Comparison of ENCODE assay signal across 23 cellular contexts in the genomic region with DNA sequence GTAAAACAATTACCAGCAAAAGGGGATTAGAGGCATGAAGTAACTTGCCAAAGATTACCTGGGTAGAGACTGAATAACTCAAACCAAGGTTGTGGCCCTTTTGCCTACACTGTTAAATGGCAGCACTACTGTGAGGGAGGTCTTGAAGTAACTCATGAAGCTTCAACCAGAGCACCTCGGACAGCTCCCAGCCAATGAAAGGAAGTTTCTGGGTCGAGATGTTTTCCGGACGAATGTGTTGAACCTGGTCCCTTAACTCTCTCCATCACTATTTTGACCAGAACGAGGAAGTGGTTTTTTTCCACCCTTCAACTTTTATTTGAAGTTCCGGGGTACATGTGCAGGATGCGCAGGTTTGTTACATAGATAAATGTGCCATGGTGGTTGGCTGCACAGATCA.
A peak's percentile ranks its signal among the peaks of the same experiment; 100 is the strongest.
DNase-seq lines count a peak whose midpoint lies in the region; ATAC-seq, FAIRE-seq and TF ChIP-seq lines count a peak whose summit lies in the region.
"Had no signal": no experiment of that assay in that cellular context is flagged by ENCODE, and none has a peak within 500 bp of the region (broad histone marks: within the 10 kb centered on the region; RNA-seq: fewer than 3 reads in every experiment).

No MANE protein-coding gene starts in this region.

- RAD21 ChIA-PET in HCT116 (lab: Charles Lee; ENCODE audit: low non-redundant PET in 1 of 2, low total read pairs in 2 of 2, uncharacterized antibody in 2 of 2, unreplicated experiment in 2 of 2): no interaction called here

- H3K27me3 Mint-ChIP-seq in WTC11 (ENCODE audit: low read depth): no peaks in the 10 kb centered on the region; the same call in 1 of the 2 replicates

- TF ChIP-seq RAD21 in HCT116 (IDR thresholded peaks at IDR 0.05; ENCODE audit: low read depth): no peak

- no peak overlapping the region for H3K9ac ChIP-seq in DND-41 (ENCODE audit: low read depth, low read length)
- H3K9ac ChIP-seq in HCT116 (ENCODE audit: low read length): no peak overlapping the region
- no peak overlapping the region for H3K9ac ChIP-seq in keratinocyte (ENCODE audit: control insufficient read depth, extremely low read depth, insufficient read depth, low read length)

- H3K4me2 ChIP-seq in DND-41 (ENCODE audit: insufficient read depth, low read length): no peak overlapping the region
- H3K4me2 ChIP-seq in HCT116 (ENCODE audit: low read length): no peak overlapping the region
- no peak overlapping the region for H3K4me2 ChIP-seq in keratinocyte (ENCODE audit: control insufficient read depth, extremely low read depth, insufficient read depth, low read depth, low read length)

- H3K27ac Mint-ChIP-seq in WTC11: no peak overlapping the region
- H3K27ac Mint-ChIP-seq: activated CD4-positive, alpha-beta memory T cell treated with anti-CD3 and anti-CD28 coated beads for 36 hours; activated naive CD4-positive, alpha-beta T cell treated with anti-CD3 and anti-CD28 coated beads, Interleukin-2, amount 50 U/mL, for 24 hours; activated T-cell treated with anti-CD3 and anti-CD28 coated beads, Interleukin-2, amount 50 U/mL, for 24 hours; stimulated activated naive CD8-positive, alpha-beta T cell treated with anti-CD3 and anti-CD28 coated beads, Interleukin-15, amount 100 ng/mL, for 72 hours had no signal

- H3K4me1 Mint-ChIP-seq in WTC11: peaks cover 22% of the 10 kb centered on the region
- H3K4me1 Mint-ChIP-seq: stimulated activated naive CD8-positive, alpha-beta T cell treated with anti-CD3 and anti-CD28 coated beads, Interleukin-15, amount 100 ng/mL, for 72 hours had no signal

- H3K9me3 ChIP-seq in DND-41 (ENCODE audit: insufficient read depth, low read length, severe bottlenecking): no peaks in the 10 kb centered on the region
- H3K9me3 ChIP-seq in HCT116 (ENCODE audit: control insufficient read depth in 1 of 2, insufficient read depth in 1 of 2, low read depth in 1 of 2, low read length in 2 of 2): no peaks in the 10 kb centered on the region
- H3K9me3 ChIP-seq in keratinocyte (ENCODE audit: control insufficient read depth, low read depth, low read length): no peaks in the 10 kb centered on the region
- H3K9me3 ChIP-seq: body of pancreas, mucosa of descending colon, transverse colon had no signal

- FAIRE-seq in keratinocyte (lab: Jason Lieb, UNC): peak; percentile 32
- FAIRE-seq: endometrium had no signal

- H3K27ac ChIP-seq in DND-41 (ENCODE audit: low read length) (no peak overlapping the region), HCT116 (ENCODE audit: low read depth, low read length) (no peak overlapping the region), keratinocyte (ENCODE audit: control insufficient read depth, insufficient read depth, low read length) (no peak overlapping the region)
- H3K27ac ChIP-seq: body of pancreas, coronary artery, transverse colon had no signal

- H3K4me3 Mint-ChIP-seq in WTC11: no peak overlapping the region
- H3K4me3 Mint-ChIP-seq: activated CD4-positive, alpha-beta memory T cell treated with anti-CD3 and anti-CD28 coated beads for 36 hours; activated naive CD4-positive, alpha-beta T cell treated with anti-CD3 and anti-CD28 coated beads, Interleukin-2, amount 50 U/mL, for 24 hours; activated T-cell treated with anti-CD3 and anti-CD28 coated beads, Interleukin-2, amount 50 U/mL, for 24 hours; stimulated activated naive CD8-positive, alpha-beta T cell treated with anti-CD3 and anti-CD28 coated beads, Interleukin-15, amount 100 ng/mL, for 72 hours had no signal

- H3K9me3 Mint-ChIP-seq in WTC11: no peaks in the 10 kb centered on the region
- H3K9me3 Mint-ChIP-seq: activated CD4-positive, alpha-beta memory T cell treated with anti-CD3 and anti-CD28 coated beads for 36 hours; activated naive CD4-positive, alpha-beta T cell treated with anti-CD3 and anti-CD28 coated beads, Interleukin-2, amount 50 U/mL, for 24 hours; activated T-cell treated with anti-CD3 and anti-CD28 coated beads, Interleukin-2, amount 50 U/mL, for 24 hours; stimulated activated naive CD8-positive, alpha-beta T cell treated with anti-CD3 and anti-CD28 coated beads, Interleukin-15, amount 100 ng/mL, for 72 hours had no signal

- H3K9me2 ChIP-seq in HCT116 (ENCODE audit: insufficient read depth): no peaks in the 10 kb centered on the region

- dilution Hi-C loops in keratinocyte (cut with MboI; ENCODE audit: extremely low pct_ligation_motif_present, low sequenced_read_pairs): no loop called here

- H3K79me2 ChIP-seq in DND-41 (ENCODE audit: insufficient read depth, low read length): no peaks in the 10 kb centered on the region
- H3K79me2 ChIP-seq in HCT116 (ENCODE audit: insufficient read depth, low read length): no peaks in the 10 kb centered on the region
- no peaks in the 10 kb centered on the region for H3K79me2 ChIP-seq in keratinocyte (ENCODE audit: control insufficient read depth, insufficient read depth, low read length)

- POLR2A ChIA-PET in HCT116 (lab: Charles Lee) (no interaction called here), WTC11 (lab: Charles Lee) (no interaction called here)

- H3K36me3 ChIP-seq in DND-41 (ENCODE audit: insufficient read depth, low read length): no peaks in the 10 kb centered on the region
- no peaks in the 10 kb centered on the region for H3K36me3 ChIP-seq in HCT116 (ENCODE audit: control insufficient read depth in 1 of 2, insufficient read depth in 2 of 2, low read length in 2 of 2)
- H3K36me3 ChIP-seq in keratinocyte (ENCODE audit: control insufficient read depth in 2 of 2, extremely low read depth in 1 of 2, insufficient read depth in 2 of 2, low read length in 2 of 2): no peaks in the 10 kb centered on the region
- H3K36me3 ChIP-seq: transverse colon had no signal

- H3K9me1 ChIP-seq in keratinocyte (ENCODE audit: control insufficient read depth, extremely low read depth, insufficient read depth, low read length): no peaks in the 10 kb centered on the region

- no TSS peak for BruUV-seq in HCT116 (replicated peaks; lab: Mats Ljungman, UMichigan)

- ATAC-seq in DND-41 (ENCODE audit: insufficient read depth, low read depth) (0 out of 3 replicates have a peak, but pooled peaks have one; percentile 50), HCT116 (no peak), WTC11 (peak; percentile 55; the same call in 1 of the 2 replicates), GM19351 (IDR thresholded peaks at IDR 0.05; ENCODE audit: unreplicated experiment) (no peak)
- ATAC-seq: body of pancreas; mucosa of descending colon; Right ventricle myocardium inferior; stimulated activated naive CD8-positive, alpha-beta T cell treated with anti-CD3 and anti-CD28 coated beads, Interleukin-15, amount 100 ng/mL, for 72 hours had no signal

- H4K20me1 ChIP-seq in DND-41 (ENCODE audit: insufficient read depth, low read length) (no peaks in the 10 kb centered on the region), HCT116 (ENCODE audit: insufficient read depth) (no peaks in the 10 kb centered on the region), keratinocyte (ENCODE audit: control insufficient read depth, extremely low read depth, insufficient read depth, low read length) (no peaks in the 10 kb centered on the region)

- intact Hi-C loops in HCT116 (cut with micrococcal nuclease): no loop called here

- TF ChIP-seq CTCF in DND-41 (IDR thresholded peaks at IDR 0.05; ENCODE audit: borderline replicate concordance, extremely low read depth, low read length, poor library complexity, severe bottlenecking) (no peak), HCT116 (IDR thresholded peaks at IDR 0.05 in 2 of 3, conservative IDR thresholded peaks at IDR 0.05 in 1 of 3; ENCODE audit: borderline replicate concordance in 1 of 3, insufficient read depth in 1 of 3, low read depth in 2 of 3, low read length in 2 of 3) (no peak), WTC11 (IDR thresholded peaks at IDR 0.05) (no peak), keratinocyte (optimal IDR thresholded peaks at IDR 0.05 in 1 of 3, IDR thresholded peaks at IDR 0.05 in 1 of 3, conservative IDR thresholded peaks at IDR 0.05 in 1 of 3; ENCODE audit: extremely low read depth in 1 of 3, insufficient read depth in 2 of 3, low read length in 3 of 3) (no peak)

- H2AFZ ChIP-seq in DND-41 (ENCODE audit: low read depth, low read length) (no peak overlapping the region), HCT116 (ENCODE audit: low read depth, low read length, poor library complexity, severe bottlenecking) (no peak overlapping the region), keratinocyte (ENCODE audit: control insufficient read depth, low read length) (no peak overlapping the region)

- H3K36me3 Mint-ChIP-seq in WTC11: no peaks in the 10 kb centered on the region
- H3K36me3 Mint-ChIP-seq: activated CD4-positive, alpha-beta memory T cell treated with anti-CD3 and anti-CD28 coated beads for 36 hours had no signal

- no peak for TF ChIP-seq POLR2A in HCT116 (IDR thresholded peaks at IDR 0.05; ENCODE audit: borderline replicate concordance, extremely low read depth, insufficient read depth, insufficient read length)

- H3K27me3 ChIP-seq in DND-41 (ENCODE audit: insufficient read depth, low read length, poor library complexity): peaks cover 16% of the 10 kb centered on the region
- H3K27me3 ChIP-seq in HCT116 (ENCODE audit: insufficient read depth, low read length): peaks cover 37% of the 10 kb centered on the region
- no peaks in the 10 kb centered on the region for H3K27me3 ChIP-seq in keratinocyte (ENCODE audit: control insufficient read depth, extremely low read depth, insufficient read depth, low read length)
- H3K27me3 ChIP-seq: body of pancreas, transverse colon had no signal

- H3K4me3 ChIP-seq in DND-41 (ENCODE audit: low read depth in 1 of 2, low read length in 2 of 2) (no peak overlapping the region), HCT116 (replicated peaks in 1 of 2; ENCODE audit: low read depth in 1 of 2, low read length in 2 of 2) (no peak overlapping the region), keratinocyte (ENCODE audit: control insufficient read depth in 2 of 3, extremely low read depth in 1 of 3, insufficient read depth in 2 of 3, low read depth in 1 of 3, low read length in 3 of 3) (no peak overlapping the region)
- H3K4me3 ChIP-seq: body of pancreas, coronary artery, mucosa of descending colon, transverse colon had no signal

- peak; percentile 10 for DNase-seq in DND-41
- DNase-seq in HCT116 (ENCODE audit: low read depth, low spot score): no peak
- no peak for DNase-seq in WTC11 (ENCODE audit: low spot score)
- no peak for DNase-seq in keratinocyte (ENCODE audit: low read depth, low spot score)
- DNase-seq in stimulated activated CD4-positive, alpha-beta T cell treated with anti-CD3 and anti-CD28 coated beads, Interleukin-4, amount 100 ng/mL, for 4 hours: no peak
- DNase-seq in anterior cingulate cortex (lab: John Stamatoyannopoulos, UW): no peak
- DNase-seq: activated CD4-positive, alpha-beta memory T cell treated with anti-CD3 and anti-CD28 coated beads for 36 hours; activated T-cell treated with anti-CD3 and anti-CD28 coated beads, Interleukin-2, amount 50 U/mL, for 24 hours; AML-193; body of pancreas; DMS79; head of caudate nucleus; mucosa of descending colon; NCI-H69; stimulated activated CD4-positive, alpha-beta T cell treated with anti-CD3 and anti-CD28 coated beads, Interleukin-4, amount 100 ng/mL, for 24 hours; stimulated activated naive CD8-positive, alpha-beta T cell treated with anti-CD3 and anti-CD28 coated beads, Interleukin-15, amount 100 ng/mL, for 72 hours; T-helper 1 cell; transverse colon had no signal

- no peaks in the 10 kb centered on the region for H3K4me1 ChIP-seq in DND-41 (ENCODE audit: insufficient read depth, low read length)
- no peaks in the 10 kb centered on the region for H3K4me1 ChIP-seq in HCT116 (ENCODE audit: control insufficient read depth in 1 of 2, insufficient read depth in 2 of 2, low read length in 2 of 2)
- no peaks in the 10 kb centered on the region for H3K4me1 ChIP-seq in keratinocyte (ENCODE audit: control insufficient read depth, extremely low read depth, insufficient read depth, low read length)
- H3K4me1 ChIP-seq: body of pancreas, transverse colon had no signal

- CTCF ChIA-PET in HCT116 (lab: Charles Lee) (no interaction called here), WTC11 (lab: Charles Lee) (interaction anchor here (0.9 kb wide), 1 partner anchor 8 kb away, joined by 3 read pairs; no protein-coding TSS in a partner anchor)

Comparison
In these comparisons a context has a peak if more than half of its experiments do, and no peak if none do; other contexts are left out.
1. ATAC-seq: peak in DND-41 (single experiment) and WTC11 (single experiment); none in HCT116 (single experiment) and GM19351 (single experiment).